In genomic region chr5:39526914-39527477, GRCh38 we compare ENCODE assay signal across 12 cellular contexts.
DNase-seq lines count a peak whose midpoint lies in the region; ATAC-seq and TF ChIP-seq lines count a peak whose summit lies in the region.
"Had no signal": no experiment of that assay in that cellular context is flagged by ENCODE, and none has a peak within 500 bp of the region (broad histone marks: within the 10 kb centered on the region; RNA-seq: fewer than 3 reads in every experiment).

No MANE protein-coding gene starts in this region.

- H3K36me3 Mint-ChIP-seq in nephron (ENCODE audit: low read depth), result no peaks in the 10 kb centered on the region
- H3K36me3 Mint-ChIP-seq in CD8-positive, alpha-beta memory T cell, result no peaks in the 10 kb centered on the region

- no peaks in the 10 kb centered on the region for H3K9me3 Mint-ChIP-seq in nephron
- H3K9me3 Mint-ChIP-seq in CD8-positive, alpha-beta memory T cell, result no peaks in the 10 kb centered on the region

- H3K9ac ChIP-seq in BLaER1 treated with 17β-estradiol and CSF1 and Interleukin-3, amounts not matched to agents 10 nM and 100 nM, result peak overlapping the region in 4 of 11 experiments; percentile 30 to 75 (median 62); a peak in 7 of 22 replicates

- peaks cover 0 to 61% (median 10%) of the 10 kb centered on the region in 10 experiments; a peak in 12 of 20 replicates for H3K4me1 ChIP-seq in BLaER1 treated with 17β-estradiol and CSF1 and Interleukin-3, amounts not matched to agents 10 nM and 100 nM
- H3K4me1 ChIP-seq in gastroesophageal sphincter, result no peaks in the 10 kb centered on the region
- no peaks in the 10 kb centered on the region for H3K4me1 ChIP-seq in CD8-positive, alpha-beta memory T cell (ENCODE audit: insufficient read depth, low read length)
- H3K4me1 ChIP-seq: uterus had no signal

- WGBS in gastroesophageal sphincter (ENCODE audit: low coverage in 1 of 2), 2 donors, result 73 to 78% methylated on average over 6 to 7 of the region's 7 CpGs

- DNase-seq in NCI-H748 treated with DMSO at 0.1 percent for 48 hours (lab: John Stamatoyannopoulos, UW) (peak; percentile 42), RWPE1 (ENCODE audit: low spot score) (no peak), NCI-H446 treated with DMSO at 0.1 percent for 48 hours (lab: John Stamatoyannopoulos, UW) (no peak)
- DNase-seq in CD8-positive, alpha-beta memory T cell, result no peak
- DNase-seq: C1 segment of cervical spinal cord, NCI-H1092 treated with DMSO at 0.1 percent for 48 hours, RPMI8226, uterus had no signal

- H3K4me3 Mint-ChIP-seq in nephron, result no peak overlapping the region
- no peak overlapping the region for H3K4me3 Mint-ChIP-seq in CD8-positive, alpha-beta memory T cell

- no peak for TF ChIP-seq EP300 in gastroesophageal sphincter (IDR thresholded peaks at IDR 0.05)

- H3K9me3 ChIP-seq in BLaER1 treated with 17β-estradiol and CSF1 and Interleukin-3, amounts not matched to agents 10 nM and 100 nM (replicated peaks in 1 of 11), result no peaks in the 10 kb centered on the region
- H3K9me3 ChIP-seq in gastroesophageal sphincter, result no peaks in the 10 kb centered on the region
- no peaks in the 10 kb centered on the region for H3K9me3 ChIP-seq in CD8-positive, alpha-beta memory T cell (ENCODE audit: low read length)
- H3K9me3 ChIP-seq: uterus had no signal

- H3K27me3 ChIP-seq in BLaER1 treated with 17β-estradiol and CSF1 and Interleukin-3, amounts not matched to agents 10 nM and 100 nM, result no peaks in the 10 kb centered on the region
- H3K27me3 ChIP-seq in gastroesophageal sphincter, result no peaks in the 10 kb centered on the region
- no peaks in the 10 kb centered on the region for H3K27me3 ChIP-seq in CD8-positive, alpha-beta memory T cell (ENCODE audit: insufficient read depth, low read length, poor library complexity, severe bottlenecking)
- H3K27me3 ChIP-seq: uterus had no signal

- CTCF ChIA-PET in RWPE1 (lab: Yijun Ruan, JAX), result interaction anchor here (1.4 kb wide), 1 partner anchor 21 kb away, joined by 12 read pairs; no protein-coding TSS in a partner anchor
- CTCF ChIA-PET in CD8-positive, alpha-beta memory T cell (lab: Charles Lee), result interaction anchor here (0.9 kb wide), 1 partner anchor 21 kb away, joined by 3 read pairs; no protein-coding TSS in a partner anchor

- TF ChIP-seq CTCF in gastroesophageal sphincter (IDR thresholded peaks at IDR 0.05) (no peak), nephron (IDR thresholded peaks at IDR 0.05; ENCODE audit: unreplicated experiment in 3 of 3) (no peak), RWPE1 (conservative IDR thresholded peaks at IDR 0.05; ENCODE audit: low read depth) (no peak)

- TF ChIP-seq POLR2A in gastroesophageal sphincter (IDR thresholded peaks at IDR 0.05), result no peak

- ATAC-seq in gastroesophageal sphincter (peak; percentile 66), GM18519 (IDR thresholded peaks at IDR 0.05; ENCODE audit: low FRiP score, unreplicated experiment) (no peak)

- POLR2A ChIA-PET in RWPE1 (lab: Yijun Ruan, JAX; ENCODE audit: low non-redundant PET), result no interaction called here
- POLR2A ChIA-PET in CD8-positive, alpha-beta memory T cell (lab: Charles Lee), result no interaction called here

- H3K27me3 Mint-ChIP-seq in nephron (ENCODE audit: low read depth), result no peaks in the 10 kb centered on the region
- peaks cover 18 to 42% of the 10 kb centered on the region in 2 donors for H3K27me3 Mint-ChIP-seq in CD8-positive, alpha-beta memory T cell

- no peaks in the 10 kb centered on the region for H4K20me1 ChIP-seq in BLaER1 treated with 17β-estradiol and CSF1 and Interleukin-3, amounts not matched to agents 10 nM and 100 nM

- peaks cover 4% of the 10 kb centered on the region for H3K4me1 Mint-ChIP-seq in nephron
- no peaks in the 10 kb centered on the region for H3K4me1 Mint-ChIP-seq in CD8-positive, alpha-beta memory T cell

- H3K4me3 ChIP-seq in BLaER1 treated with 17β-estradiol and CSF1 and Interleukin-3, amounts not matched to agents 10 nM and 100 nM, result 0 out of 20 replicates have a peak overlapping the region, but pooled peaks of 1 of the 10 experiments have one; percentile 1
- H3K4me3 ChIP-seq in gastroesophageal sphincter, result no peak overlapping the region
- no peak overlapping the region for H3K4me3 ChIP-seq in CD8-positive, alpha-beta memory T cell (ENCODE audit: low read length)
- H3K4me3 ChIP-seq: uterus had no signal

- peak overlapping the region in 2 of 3 experiments; percentile 3 to 51 for H3K27ac Mint-ChIP-seq in nephron
- H3K27ac Mint-ChIP-seq in CD8-positive, alpha-beta memory T cell, result peak overlapping the region in 1 of 8 donors; percentile 12

- H3K36me3 ChIP-seq in BLaER1 treated with 17β-estradiol and CSF1 and Interleukin-3, amounts not matched to agents 10 nM and 100 nM, result no peaks in the 10 kb centered on the region
- H3K36me3 ChIP-seq in gastroesophageal sphincter, result no peaks in the 10 kb centered on the region
- H3K36me3 ChIP-seq in CD8-positive, alpha-beta memory T cell (ENCODE audit: insufficient read depth, low read length), result no peaks in the 10 kb centered on the region
- H3K36me3 ChIP-seq: uterus had no signal

- H3K4me2 ChIP-seq in BLaER1 treated with 17β-estradiol and CSF1 and Interleukin-3, amounts not matched to agents 10 nM and 100 nM, result peak overlapping the region in 10 of 11 experiments; percentile 0 to 87 (median 48); a peak in 14 of 22 replicates

- H3K27ac ChIP-seq in BLaER1 treated with 17β-estradiol and CSF1 and Interleukin-3, amounts not matched to agents 10 nM and 100 nM, result peak overlapping the region in 6 of 11 experiments; percentile 18 to 87 (median 74); a peak in 10 of 22 replicates
- H3K27ac ChIP-seq in gastroesophageal sphincter (peak overlapping the region in 3 of 4 donors; percentile 38 to 55 (median 52)), RWPE1 (no peak overlapping the region)
- no peak overlapping the region for H3K27ac ChIP-seq in CD8-positive, alpha-beta memory T cell (ENCODE audit: low read depth, low read length)

Comparison
In these comparisons a context has a peak if more than half of its experiments do, and no peak if none do; other contexts are left out.
1. H3K27ac ChIP-seq: peak in BLaER1 treated with 17β-estradiol and CSF1 and Interleukin-3, amounts not matched to agents 10 nM and 100 nM (6 of 11) and gastroesophageal sphincter (3 of 4); none in RWPE1 (single experiment) and CD8-positive, alpha-beta memory T cell (single experiment).